In the genomic region with DNA sequence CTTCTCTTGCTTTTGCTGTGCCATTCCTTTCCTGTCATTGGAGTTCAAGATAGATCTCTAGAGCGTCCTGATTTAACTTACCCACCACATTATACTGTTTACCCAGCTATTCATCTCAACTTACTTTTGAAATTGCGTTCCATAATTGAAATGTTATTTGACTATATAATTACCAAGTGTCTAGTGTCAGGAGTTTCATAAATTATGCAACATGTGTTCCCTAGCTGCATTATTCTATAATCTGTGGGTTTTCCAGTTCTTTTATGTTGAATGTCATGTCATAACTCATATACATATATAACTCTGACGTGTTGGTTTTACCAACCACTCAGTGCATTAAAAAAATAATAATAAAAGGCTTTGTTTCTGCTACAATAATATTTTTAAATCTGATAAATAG, we compare ENCODE assay signal across 20 cellular contexts.
DNase-seq lines count a peak whose midpoint lies in the region; ATAC-seq, FAIRE-seq and TF ChIP-seq lines count a peak whose summit lies in the region.
"Had no signal": no experiment of that assay in that cellular context is flagged by ENCODE, and none has a peak within 500 bp of the region (broad histone marks: within the 10 kb centered on the region; RNA-seq: fewer than 3 reads in every experiment).

No MANE protein-coding gene starts in this region.

- no peak for TF ChIP-seq CTCF in HEK293 (tag by site-specific recombination; IDR thresholded peaks at IDR 0.05)
- no peak for TF ChIP-seq CTCF in H1 (IDR thresholded peaks at IDR 0.05; ENCODE audit: control extremely low read depth in 1 of 3, insufficient read depth in 1 of 3, low read depth in 1 of 3, low read length in 3 of 3)
- no peak for TF ChIP-seq CTCF in osteocyte (IDR thresholded peaks at IDR 0.05)

- H3K56ac ChIP-seq in H1 (replicated peaks; ENCODE audit: insufficient read length, low read depth, low read length): no peak overlapping the region

- H2BK12ac ChIP-seq in H1 (ENCODE audit: low read depth, low read length): no peak overlapping the region

- H3K79me2 ChIP-seq in H1 (ENCODE audit: control insufficient read depth in 1 of 2, insufficient read depth in 2 of 2, low read length in 2 of 2): no peaks in the 10 kb centered on the region

- no peak overlapping the region for H2BK5ac ChIP-seq in H1 (ENCODE audit: low read depth, low read length)

- no peak overlapping the region for H2BK15ac ChIP-seq in H1 (ENCODE audit: low read length)

- no peak overlapping the region for H3K4me3 ChIP-seq in HEK293 (ENCODE audit: low read depth, low read length)
- no peak overlapping the region for H3K4me3 ChIP-seq in H1 (ENCODE audit: extremely low read depth in 1 of 4, insufficient read depth in 2 of 4, low read depth in 3 of 4, low read length in 4 of 4)
- H3K4me3 ChIP-seq: lower lobe of right lung, psoas muscle, SJCRH30 had no signal

- no peak overlapping the region for H4K91ac ChIP-seq in H1 (replicated peaks; ENCODE audit: insufficient read length, low read length)

- H2BK120ac ChIP-seq in H1 (replicated peaks; ENCODE audit: low read depth, low read length): no peak overlapping the region

- FAIRE-seq in H1 (lab: Jason Lieb, UNC): no peak

- H3K23ac ChIP-seq in H1 (ENCODE audit: insufficient read length): no peak overlapping the region

- H4K8ac ChIP-seq in H1 (ENCODE audit: extremely low read depth, insufficient read depth, low read length): no peak overlapping the region

- H3K9me3 ChIP-seq in HEK293 (ENCODE audit: control insufficient read depth, insufficient read depth, low read depth, low read length) (no peaks in the 10 kb centered on the region), H1 (ENCODE audit: insufficient read depth in 2 of 2, low read depth in 1 of 2, low read length in 1 of 2) (no peaks in the 10 kb centered on the region)
- H3K9me3 ChIP-seq: lower lobe of right lung, psoas muscle, SJCRH30 had no signal

- H3K27ac Mint-ChIP-seq in osteocyte (ENCODE audit: unreplicated experiment): peak overlapping the region; percentile 76
- H3K27ac Mint-ChIP-seq: CD4-positive, CD25-positive, alpha-beta regulatory T cell; T-helper 17 cell had no signal

- H3K9ac ChIP-seq in H1 (replicated peaks in 1 of 4; ENCODE audit: extremely low read depth in 1 of 4, low read depth in 3 of 4, low read length in 3 of 4): no peak overlapping the region

- no peak for TF ChIP-seq EP300 in H1 (IDR thresholded peaks at IDR 0.05; ENCODE audit: borderline replicate concordance in 1 of 2, low read depth in 2 of 2, low read length in 2 of 2)

- 0 out of 2 replicates have a peak overlapping the region, but pooled peaks have one; percentile 29 for H2AFZ ChIP-seq in H1 (ENCODE audit: low read length)

- no peaks in the 10 kb centered on the region for H3K27me3 ChIP-seq in H1 (replicated peaks in 1 of 4; ENCODE audit: control insufficient read depth in 3 of 4, extremely low read depth in 1 of 4, insufficient read depth in 3 of 4, low read length in 3 of 4)
- H3K27me3 ChIP-seq: SJCRH30 had no signal

- peak; percentile 25 to 66 for DNase-seq in NCI-H2081 (lab: John Stamatoyannopoulos, UW)
- no peak for DNase-seq in H1 (ENCODE audit: low read depth in 1 of 2, low spot score in 2 of 2)
- no peak for DNase-seq in osteocyte (ENCODE audit: extremely low spot score, unreplicated experiment)
- no peak for DNase-seq in NCI-H1092 treated with DMSO at 0.1 percent for 48 hours (lab: John Stamatoyannopoulos, UW)
- DNase-seq: activated CD4-positive, alpha-beta T cell treated with anti-CD3 and anti-CD28 coated beads for 4 hours; activated naive CD4-positive, alpha-beta T cell treated with Interleukin-2 at 50 U/mL for 16 hours; activated T-cell treated with anti-CD3 and anti-CD28 coated beads, Interleukin-2, amount 50 U/mL, for 48 hours; amniotic stem cell; CD4-positive, CD25-positive, alpha-beta regulatory T cell; DMS 273 treated with DMSO at 0.1 percent for 48 hours; lower lobe of right lung; NCI-H510A treated with DMSO at 0.1 percent for 48 hours; psoas muscle; SJCRH30; T-helper 17 cell; trophoblast cell had no signal

- H3K9me3 Mint-ChIP-seq in osteocyte (ENCODE audit: unreplicated experiment): peaks cover 4% of the 10 kb centered on the region
- H3K9me3 Mint-ChIP-seq: CD4-positive, CD25-positive, alpha-beta regulatory T cell had no signal

- H2AK5ac ChIP-seq in H1 (ENCODE audit: low read depth, low read length): no peak overlapping the region

- CTCF ChIA-PET in HEK293 (lab: Yijun Ruan, JAX) (no interaction called here), H1 (lab: Charles Lee; ENCODE audit: partially characterized antibody) (interaction anchor here (0.7 to 0.8 kb wide), 2 partner anchors 12 to 77 kb away, joined by 3 read pairs; no protein-coding TSS in a partner anchor)

- H3K4me3 Mint-ChIP-seq in osteocyte (ENCODE audit: unreplicated experiment): no peak overlapping the region
- H3K4me3 Mint-ChIP-seq: CD4-positive, CD25-positive, alpha-beta regulatory T cell; T-helper 17 cell had no signal

- no peaks in the 10 kb centered on the region for H3K23me2 ChIP-seq in H1 (ENCODE audit: low read depth, low read length)

- TF ChIP-seq RAD21 in H1 (IDR thresholded peaks at IDR 0.05 in 1 of 2, conservative IDR thresholded peaks at IDR 0.05 in 1 of 2; ENCODE audit: low read depth in 2 of 2, low read length in 2 of 2): no peak

- no peak overlapping the region for H3K4me2 ChIP-seq in H1 (ENCODE audit: insufficient read depth in 1 of 2, low read depth in 2 of 2, low read length in 2 of 2)

- no peak overlapping the region for H3K18ac ChIP-seq in H1 (ENCODE audit: extremely low read depth, low read length)

- no peak overlapping the region for H3K14ac ChIP-seq in H1 (ENCODE audit: insufficient read length)

- 91% methylated on average over 3 of the region's 3 CpGs; no CpG with 5 or more reads in 1 of the 2 experiments for WGBS in H1 (ENCODE audit: extremely low coverage in 1 of 2, insufficient coverage in 1 of 2, insufficient read length in 1 of 2, insufficient replicate concordance in 2 of 2, low coverage in 1 of 2, low lambda C conversion rate in 2 of 2, missing lambda C conversion rate in 1 of 2), 2 experiments

- no peaks in the 10 kb centered on the region for H3K79me1 ChIP-seq in H1 (ENCODE audit: low read depth, low read length)

- H3K27ac ChIP-seq in HEK293 (ENCODE audit: extremely low read depth, low read depth, low read length): no peak overlapping the region
- H3K27ac ChIP-seq in H1 (ENCODE audit: low read depth, low read length): no peak overlapping the region
- H3K27ac ChIP-seq: lower lobe of right lung, psoas muscle, SJCRH30 had no signal

- H3K36me3 ChIP-seq in HEK293 (ENCODE audit: control insufficient read depth in 2 of 2, insufficient read depth in 1 of 2, low read length in 2 of 2) (no peaks in the 10 kb centered on the region), H1 (ENCODE audit: control insufficient read depth in 2 of 4, insufficient read depth in 4 of 4, low read length in 3 of 4) (no peaks in the 10 kb centered on the region)
- H3K36me3 ChIP-seq: lower lobe of right lung, SJCRH30 had no signal

- H3K4me1 Mint-ChIP-seq in osteocyte (ENCODE audit: unreplicated experiment): peaks cover 56% of the 10 kb centered on the region
- H3K4me1 Mint-ChIP-seq: CD4-positive, CD25-positive, alpha-beta regulatory T cell; T-helper 17 cell had no signal

- no peaks in the 10 kb centered on the region for H3K4me1 ChIP-seq in HEK293 (ENCODE audit: control insufficient read depth, insufficient read depth, low read length)
- no peaks in the 10 kb centered on the region for H3K4me1 ChIP-seq in H1 (replicated peaks in 1 of 4; ENCODE audit: control insufficient read depth in 3 of 4, insufficient read depth in 4 of 4, low read length in 3 of 4)
- H3K4me1 ChIP-seq: lower lobe of right lung, psoas muscle had no signal

- H2BK20ac ChIP-seq in H1 (ENCODE audit: low read length): no peak overlapping the region

- POLR2A ChIA-PET in HEK293 (lab: Yijun Ruan, JAX): no interaction called here
- POLR2A ChIA-PET in H1 (lab: Charles Lee; ENCODE audit: partially characterized antibody): no interaction called here

- no peaks in the 10 kb centered on the region for H4K20me1 ChIP-seq in H1 (replicated peaks in 1 of 2; ENCODE audit: control insufficient read depth in 1 of 2, insufficient read depth in 2 of 2, low read length in 2 of 2)

- no peak for TF ChIP-seq POLR2A in H1 (IDR thresholded peaks at IDR 0.05; ENCODE audit: control extremely low read depth in 1 of 2, low read depth in 2 of 2, low read length in 2 of 2)

- H3K36me3 Mint-ChIP-seq in osteocyte (ENCODE audit: unreplicated experiment): peaks cover 6% of the 10 kb centered on the region
- H3K36me3 Mint-ChIP-seq: CD4-positive, CD25-positive, alpha-beta regulatory T cell had no signal

- H3K27me3 Mint-ChIP-seq in osteocyte (ENCODE audit: unreplicated experiment): no peaks in the 10 kb centered on the region
- H3K27me3 Mint-ChIP-seq: CD4-positive, CD25-positive, alpha-beta regulatory T cell; T-helper 17 cell had no signal

- ATAC-seq in GM18868 (IDR thresholded peaks at IDR 0.05; ENCODE audit: unreplicated experiment) (no peak), HG02678 (IDR thresholded peaks at IDR 0.05; ENCODE audit: unreplicated experiment) (no peak), HG02885 (IDR thresholded peaks at IDR 0.05; ENCODE audit: poor library complexity, unreplicated experiment) (no peak)
- ATAC-seq: lower lobe of right lung, psoas muscle, T-helper 17 cell had no signal

- H4K5ac ChIP-seq in H1 (ENCODE audit: insufficient read length, low read depth, low read length): no peak overlapping the region

- H3K4ac ChIP-seq in H1 (replicated peaks; ENCODE audit: insufficient read length, low read depth, low read length): no peak overlapping the region

TF ChIP-seq in HEK293, 187 proteins besides CTCF, POLR2A, EP300 and RAD21:
- TF ChIP-seq SP7 (tag by site-specific recombination; IDR thresholded peaks at IDR 0.05) (peak; percentile 59), ZNF791 (tag by site-specific recombination; IDR thresholded peaks at IDR 0.05) (no peak)

TF ChIP-seq in H1, 55 proteins besides CTCF, POLR2A, EP300 and RAD21 (continues in another document):
- no peak for TF ChIP-seq YY1 (IDR thresholded peaks at IDR 0.05; ENCODE audit: low read depth, low read length)
- TF ChIP-seq CEBPB (IDR thresholded peaks at IDR 0.05; ENCODE audit: low read depth, low read length): no peak
- TF ChIP-seq EGR1 (IDR thresholded peaks at IDR 0.05; ENCODE audit: borderline replicate concordance, low read depth, low read length): no peak
- no peak for TF ChIP-seq NANOG (IDR thresholded peaks at IDR 0.05; ENCODE audit: insufficient read depth, low read depth, low read length, poor library complexity, severe bottlenecking)
- TF ChIP-seq FOSL1 (IDR thresholded peaks at IDR 0.05; ENCODE audit: insufficient read depth, low read depth, low read length): no peak
- TF ChIP-seq TAF7 (optimal IDR thresholded peaks at IDR 0.05; ENCODE audit: borderline replicate concordance, low read depth, low read length): no peak
- no peak for TF ChIP-seq SP2 (IDR thresholded peaks at IDR 0.05; ENCODE audit: low read length)
- TF ChIP-seq CHD2 (IDR thresholded peaks at IDR 0.05; ENCODE audit: low read length): no peak
- TF ChIP-seq SAP30 (IDR thresholded peaks at IDR 0.05; ENCODE audit: insufficient read depth, insufficient replicate concordance, low read length): no peak
- no peak for TF ChIP-seq TCF12 (IDR thresholded peaks at IDR 0.05; ENCODE audit: low read depth, low read length)
- no peak for TF ChIP-seq CBX8 (IDR thresholded peaks at IDR 0.05; ENCODE audit: borderline replicate concordance, low read depth, low read length)

Comparison
In these comparisons a context has a peak if more than half of its experiments do, and no peak if none do; other contexts are left out.
1. DNase-seq: peak in NCI-H2081 (2 of 2); none in H1 (0 of 2), osteocyte (single experiment) and NCI-H1092 treated with DMSO at 0.1 percent for 48 hours (single experiment).